Comparison of ENCODE assay signal across 1 cellular context in genomic region chr15:59350421-59350732, GRCh38.
TF ChIP-seq lines count a peak whose summit lies in the region.

No MANE protein-coding gene starts in this region.

TF ChIP-seq in HepG2, 621 proteins besides CTCF, POLR2A, EP300 and RAD21 (continued from another document):
- TF ChIP-seq ZGPAT (CRISPR knock-in tag; IDR thresholded peaks at IDR 0.05) = no peak
- TF ChIP-seq ZNF564 (CRISPR knock-in tag; IDR thresholded peaks at IDR 0.05) = no peak
- TF ChIP-seq ZNF839 (CRISPR knock-in tag; IDR thresholded peaks at IDR 0.05; ENCODE audit: borderline replicate concordance) = no peak
- TF ChIP-seq PATZ1 (CRISPR knock-in tag; IDR thresholded peaks at IDR 0.05) = no peak
- TF ChIP-seq ZNF484 (CRISPR knock-in tag; IDR thresholded peaks at IDR 0.05; ENCODE audit: borderline replicate concordance, low read depth) = no peak
- TF ChIP-seq PBX3 (CRISPR knock-in tag; IDR thresholded peaks at IDR 0.05; ENCODE audit: borderline replicate concordance) = no peak
- no peak for TF ChIP-seq NBN (conservative IDR thresholded peaks at IDR 0.05)
- no peak for TF ChIP-seq ZNF280B (CRISPR knock-in tag; IDR thresholded peaks at IDR 0.05; ENCODE audit: borderline replicate concordance)
TF ChIP-seq in HepG2: peak in this region for 0.
